Comparison of ENCODE assay signal across 8 cellular contexts in the genomic region with DNA sequence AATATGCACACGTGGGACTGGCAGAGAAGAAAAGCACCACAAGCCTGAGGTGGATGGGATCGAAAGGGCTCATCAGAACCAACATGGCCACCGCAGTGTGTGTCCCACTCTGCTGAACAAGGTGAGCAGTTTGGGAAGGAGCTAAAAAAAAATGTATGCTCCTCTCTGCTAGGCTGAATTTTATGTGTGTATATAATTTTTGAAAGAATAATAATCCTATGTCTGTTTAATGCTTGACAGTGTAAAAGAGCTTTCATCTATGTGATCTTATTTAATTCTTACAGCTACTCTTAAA. TPM values are rescaled to one million over a fixed set of nuclear protein-coding genes. Genes with fewer than 3 reads are reported as not detected.
DNase-seq lines count a peak whose midpoint lies in the region; ATAC-seq lines count a peak whose summit lies in the region.

No MANE protein-coding gene starts in this region.

- H3K36me3 ChIP-seq in SK-N-MC (ENCODE audit: insufficient read depth, low read length) (no peaks in the 10 kb centered on the region), muscle layer of colon (ENCODE audit: insufficient read depth, low read length) (no peaks in the 10 kb centered on the region)

- ATAC-seq in GM19328 (IDR thresholded peaks at IDR 0.05; ENCODE audit: unreplicated experiment) = no peak

- H3K9me3 ChIP-seq in SK-N-MC (ENCODE audit: low read depth, low read length) = no peaks in the 10 kb centered on the region
- H3K9me3 ChIP-seq in muscle layer of colon (ENCODE audit: low read length) = no peaks in the 10 kb centered on the region

- H3K4me1 ChIP-seq in muscle layer of colon (ENCODE audit: insufficient read depth, low read length) = peaks cover 36% of the 10 kb centered on the region

- H3K9ac ChIP-seq in SK-N-MC (ENCODE audit: insufficient read length) (peak overlapping the region; percentile 61), muscle layer of colon (ENCODE audit: low read length) (peak overlapping the region; percentile 85)

- H3K27ac ChIP-seq in SK-N-MC = no peak overlapping the region
- H3K27ac ChIP-seq in muscle layer of colon (ENCODE audit: low read depth, low read length) = peak overlapping the region; percentile 84

- H3K27me3 ChIP-seq in muscle layer of colon (ENCODE audit: control insufficient read depth in 1 of 2, insufficient read depth in 2 of 2, low read length in 2 of 2) = no peaks in the 10 kb centered on the region

- DNase-seq in DMS79 treated with DMSO at 0.1 percent for 48 hours (lab: John Stamatoyannopoulos, UW) (peak; percentile 37), DMS79 (lab: John Stamatoyannopoulos, UW) (no peak), SK-N-MC (ENCODE audit: low read depth, low spot score) (no peak), ureter (ENCODE audit: low spot score) (peak; percentile 53), SKM-1 (lab: John Stamatoyannopoulos, UW; ENCODE audit: unreplicated experiment) (no peak)
- peak; percentile 62 for DNase-seq in central memory CD4-positive, alpha-beta T cell

- peak overlapping the region; percentile 95 for H3K4me3 ChIP-seq in SK-N-MC
- peak overlapping the region in 1 of 2 donors; percentile 51 for H3K4me3 ChIP-seq in muscle layer of colon (ENCODE audit: low read depth in 1 of 2, low read length in 2 of 2)

RNA-seq across cellular contexts. Expression of a gene that starts 14.2 kb away (rescaled TPM):
- 52.7 TPM for total RNA-seq in ureter

RNA-seq across cellular contexts. Expression of a gene that starts 29.6 kb away (rescaled TPM):
- 0.18 TPM for total RNA-seq in ureter

Comparison
In these comparisons a context has a peak if more than half of its experiments do, and no peak if none do; other contexts are left out.
1. DNase-seq: peak in DMS79 treated with DMSO at 0.1 percent for 48 hours (single experiment), central memory CD4-positive, alpha-beta T cell (single experiment) and ureter (single experiment); none in DMS79 (single experiment), SK-N-MC (single experiment) and SKM-1 (single experiment).